In genomic region chr6:1310628-1311399, GRCh38 we compare ENCODE assay signal across 8 cellular contexts. TPM values are rescaled to one million over a fixed set of nuclear protein-coding genes. Genes with fewer than 3 reads are reported as not detected.
A peak's percentile ranks its signal among the peaks of the same experiment; 100 is the strongest.
DNase-seq lines count a peak whose midpoint lies in the region; ATAC-seq and TF ChIP-seq lines count a peak whose summit lies in the region.

No MANE protein-coding gene starts in this region.

- H3K36me3 Mint-ChIP-seq in stimulated activated naive CD8-positive, alpha-beta T cell treated with anti-CD3 and anti-CD28 coated beads, Interleukin-15, Interleukin-2, amounts not matched to agents 100 ng/mL and 50 ng/mL, for 24 hours (ENCODE audit: low read depth) = peaks cover 4% of the 10 kb centered on the region

- no peak for DNase-seq in stimulated activated naive CD8-positive, alpha-beta T cell treated with anti-CD3 and anti-CD28 coated beads, Interleukin-15, Interleukin-2, amounts not matched to agents 100 U/mL and 50 U/mL, for 24 hours
- no peak for DNase-seq in choroid plexus epithelial cell (ENCODE audit: low read depth)
- peak; percentile 53 to 61 (median 59) for DNase-seq in mucosa of descending colon
- DNase-seq in COLO829 (ENCODE audit: low spot score) = no peak

- no peak for ATAC-seq in stimulated activated naive CD8-positive, alpha-beta T cell treated with anti-CD3 and anti-CD28 coated beads, Interleukin-15, Interleukin-2, amounts not matched to agents 100 U/mL and 50 U/mL, for 24 hours
- ATAC-seq in mucosa of descending colon = peak; percentile 18
- ATAC-seq in GM21529 (IDR thresholded peaks at IDR 0.05; ENCODE audit: unreplicated experiment) = no peak
- no peak for ATAC-seq in GM19023 (IDR thresholded peaks at IDR 0.05; ENCODE audit: unreplicated experiment)
- ATAC-seq in GM18907 (IDR thresholded peaks at IDR 0.05; ENCODE audit: unreplicated experiment) = no peak

- peaks cover 13% of the 10 kb centered on the region for H3K4me1 ChIP-seq in mucosa of descending colon (ENCODE audit: low read depth)

- H3K27ac Mint-ChIP-seq in stimulated activated naive CD8-positive, alpha-beta T cell treated with anti-CD3 and anti-CD28 coated beads, Interleukin-15, Interleukin-2, amounts not matched to agents 100 ng/mL and 50 ng/mL, for 24 hours = no peak overlapping the region

- H3K9me3 Mint-ChIP-seq in stimulated activated naive CD8-positive, alpha-beta T cell treated with anti-CD3 and anti-CD28 coated beads, Interleukin-15, Interleukin-2, amounts not matched to agents 100 ng/mL and 50 ng/mL, for 24 hours = no peaks in the 10 kb centered on the region

- H3K4me1 Mint-ChIP-seq in stimulated activated naive CD8-positive, alpha-beta T cell treated with anti-CD3 and anti-CD28 coated beads, Interleukin-15, Interleukin-2, amounts not matched to agents 100 ng/mL and 50 ng/mL, for 24 hours (ENCODE audit: low read depth) = peaks cover 30% of the 10 kb centered on the region

- intact Hi-C loops in mucosa of descending colon (cut with DNase I, micrococcal nuclease) = no loop called here

- peak overlapping the region; percentile 66 for H3K4me3 Mint-ChIP-seq in stimulated activated naive CD8-positive, alpha-beta T cell treated with anti-CD3 and anti-CD28 coated beads, Interleukin-15, Interleukin-2, amounts not matched to agents 100 ng/mL and 50 ng/mL, for 24 hours

- TF ChIP-seq CTCF in choroid plexus epithelial cell (conservative IDR thresholded peaks at IDR 0.05; ENCODE audit: low read depth, low read length) (no peak), mucosa of descending colon (IDR thresholded peaks at IDR 0.05) (no peak)

- H3K4me3 ChIP-seq in choroid plexus epithelial cell (ENCODE audit: low read depth, low read length) (peak overlapping the region; percentile 56), mucosa of descending colon (no peak overlapping the region)

- no peaks in the 10 kb centered on the region for H3K9me3 ChIP-seq in mucosa of descending colon

- peaks cover 80% of the 10 kb centered on the region for H3K27me3 Mint-ChIP-seq in stimulated activated naive CD8-positive, alpha-beta T cell treated with anti-CD3 and anti-CD28 coated beads, Interleukin-15, Interleukin-2, amounts not matched to agents 100 ng/mL and 50 ng/mL, for 24 hours

- no peaks in the 10 kb centered on the region for H3K36me3 ChIP-seq in mucosa of descending colon (ENCODE audit: low read depth)

RNA-seq across cellular contexts. Expression of gene FOXQ1, which starts 1.1 kb away (rescaled TPM):
- total RNA-seq in mucosa of descending colon = under 1 TPM; 0.23 to 0.60 (median 0.58) TPM

Comparison
In these comparisons a context has a peak if more than half of its experiments do, and no peak if none do; other contexts are left out.
1. DNase-seq: peak in mucosa of descending colon (3 of 3); none in stimulated activated naive CD8-positive, alpha-beta T cell treated with anti-CD3 and anti-CD28 coated beads, Interleukin-15, Interleukin-2, amounts not matched to agents 100 U/mL and 50 U/mL, for 24 hours (single experiment), choroid plexus epithelial cell (single experiment) and COLO829 (single experiment).